ENCODE assay signal across 21 cellular contexts in genomic region chr11:78400116-78400515, GRCh38.
"Had no signal": no experiment of that assay in that cellular context is flagged by ENCODE, and none has a peak within 500 bp of the region (broad histone marks: within the 10 kb centered on the region; RNA-seq: fewer than 3 reads in every experiment).

No MANE protein-coding gene starts in this region.

- H3K4me3 Mint-ChIP-seq: activated CD4-positive, alpha-beta memory T cell treated with anti-CD3 and anti-CD28 coated beads, Interleukin-2, amount 10 ng/mL, durations not matched to agents 7 days and 5 days; activated CD4-positive, alpha-beta T cell treated with anti-CD3 and anti-CD28 coated beads for 36 hours; activated naive CD4-positive, alpha-beta T cell treated with anti-CD3 and anti-CD28 coated beads for 36 hours; activated naive CD8-positive, alpha-beta T cell treated with anti-CD3 and anti-CD28 coated beads, Interleukin-2, amount 50 U/mL, for 24 hours; activated T-cell treated with anti-CD3 and anti-CD28 coated beads, Interleukin-2, amount 50 U/mL, for 24 hours; central memory CD8-positive, alpha-beta T cell; endodermal cell; naive thymus-derived CD8-positive, alpha-beta T cell; T-cell; WTC11 had no signal

- H3K36me3 ChIP-seq: colonic mucosa, left ventricle myocardium inferior, neutrophil, pancreas, spleen had no signal

- H3K4me1 ChIP-seq: colonic mucosa, pancreas had no signal

- H3K9me3 Mint-ChIP-seq: activated CD4-positive, alpha-beta memory T cell treated with anti-CD3 and anti-CD28 coated beads, Interleukin-2, amount 10 ng/mL, durations not matched to agents 7 days and 5 days; activated naive CD4-positive, alpha-beta T cell treated with anti-CD3 and anti-CD28 coated beads for 36 hours; activated naive CD8-positive, alpha-beta T cell treated with anti-CD3 and anti-CD28 coated beads, Interleukin-2, amount 50 U/mL, for 24 hours; activated T-cell treated with anti-CD3 and anti-CD28 coated beads, Interleukin-2, amount 50 U/mL, for 24 hours; central memory CD8-positive, alpha-beta T cell; endodermal cell; naive thymus-derived CD8-positive, alpha-beta T cell; T-cell; WTC11 had no signal

- H3K27me3 Mint-ChIP-seq: activated CD4-positive, alpha-beta memory T cell treated with anti-CD3 and anti-CD28 coated beads, Interleukin-2, amount 10 ng/mL, durations not matched to agents 7 days and 5 days; activated CD4-positive, alpha-beta T cell treated with anti-CD3 and anti-CD28 coated beads for 36 hours; activated naive CD8-positive, alpha-beta T cell treated with anti-CD3 and anti-CD28 coated beads, Interleukin-2, amount 50 U/mL, for 24 hours; activated T-cell treated with anti-CD3 and anti-CD28 coated beads, Interleukin-2, amount 50 U/mL, for 24 hours; naive thymus-derived CD8-positive, alpha-beta T cell; T-cell had no signal

- FAIRE-seq: frontal cortex, pancreas had no signal

- H3K27ac Mint-ChIP-seq: activated CD4-positive, alpha-beta memory T cell treated with anti-CD3 and anti-CD28 coated beads, Interleukin-2, amount 10 ng/mL, durations not matched to agents 7 days and 5 days; activated CD4-positive, alpha-beta T cell treated with anti-CD3 and anti-CD28 coated beads for 36 hours; activated naive CD4-positive, alpha-beta T cell treated with anti-CD3 and anti-CD28 coated beads for 36 hours; activated naive CD8-positive, alpha-beta T cell treated with anti-CD3 and anti-CD28 coated beads, Interleukin-2, amount 50 U/mL, for 24 hours; activated T-cell treated with anti-CD3 and anti-CD28 coated beads, Interleukin-2, amount 50 U/mL, for 24 hours; activated T-helper 2 cell treated with anti-CD3 and anti-CD28 coated beads, Interferon-gamma antibody, Interleukin-2, Interleukin-4, amounts not matched to agents 10 μg/mL and 5 μg/mL and 100 μg/mL, durations not matched to agents 14 hours and 24 hours and 36 hours; endodermal cell; T-cell; WTC11 had no signal

- H3K27ac ChIP-seq: colonic mucosa, left ventricle myocardium inferior, neutrophil, pancreas, spleen had no signal

- H3K4me3 ChIP-seq: colonic mucosa, left ventricle myocardium inferior, pancreas, spleen had no signal

- DNase-seq: activated CD4-positive, alpha-beta memory T cell treated with anti-CD3 and anti-CD28 coated beads, Interleukin-2, amount 10 ng/mL, durations not matched to agents 7 days and 5 days; activated CD4-positive, alpha-beta T cell treated with anti-CD3 and anti-CD28 coated beads for 36 hours; activated naive CD4-positive, alpha-beta T cell treated with anti-CD3 and anti-CD28 coated beads for 36 hours; activated naive CD8-positive, alpha-beta T cell treated with anti-CD3 and anti-CD28 coated beads, Interleukin-2, amount 50 U/mL, for 24 hours; activated T-cell treated with anti-CD3 and anti-CD28 coated beads, Interleukin-2, amount 50 U/mL, for 24 hours; anterior cingulate cortex; colonic mucosa; endodermal cell; head of caudate nucleus; left ventricle myocardium inferior; naive thymus-derived CD8-positive, alpha-beta T cell; pancreas; spleen; stimulated activated naive CD4-positive, alpha-beta T cell; T-cell had no signal

- ATAC-seq: activated CD4-positive, alpha-beta T cell treated with anti-CD3 and anti-CD28 coated beads for 36 hours; activated naive CD8-positive, alpha-beta T cell treated with anti-CD3 and anti-CD28 coated beads, Interleukin-2, amount 50 U/mL, for 24 hours; naive thymus-derived CD8-positive, alpha-beta T cell; pancreas; sciatic nerve; T-cell had no signal

- H3K36me3 Mint-ChIP-seq: naive thymus-derived CD8-positive, alpha-beta T cell; T-cell; WTC11 had no signal

- H3K9me3 ChIP-seq: colonic mucosa, left ventricle myocardium inferior, neutrophil, pancreas, spleen had no signal

- H3K27me3 ChIP-seq: colonic mucosa, neutrophil, pancreas, spleen had no signal
